24 cellular contexts compared by ENCODE assay signal in the genomic region with DNA sequence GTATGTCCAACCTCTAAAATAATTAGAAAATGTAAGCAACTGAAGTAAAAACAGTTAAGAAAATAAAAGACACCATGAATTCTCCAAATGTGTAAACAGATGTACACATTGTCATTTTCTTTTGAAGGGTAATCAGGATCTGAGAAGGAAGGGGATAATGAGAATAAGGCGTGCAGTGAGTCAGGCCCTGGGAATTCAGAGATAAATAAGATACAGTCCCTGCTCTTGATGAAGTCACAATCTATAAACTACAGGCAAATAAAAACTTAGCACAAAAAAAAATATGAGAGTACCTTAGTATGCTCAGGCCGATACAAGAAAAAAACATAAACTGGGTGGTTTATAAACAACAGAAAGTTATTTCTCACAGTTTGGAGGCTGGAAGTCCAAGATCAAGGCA.
"Had no signal": no experiment of that assay in that cellular context is flagged by ENCODE, and none has a peak within 500 bp of the region (broad histone marks: within the 10 kb centered on the region; RNA-seq: fewer than 3 reads in every experiment).

No MANE protein-coding gene starts in this region.

- H3K27me3 ChIP-seq: ascending aorta, body of pancreas, Peyer's patch had no signal

- H3K9ac ChIP-seq: KMS-11 had no signal

- H3K4me2 ChIP-seq: KMS-11 had no signal

- DNase-seq: activated CD4-positive, alpha-beta T cell treated with anti-CD3 and anti-CD28 coated beads, Interleukin-2, amount 10 ng/mL, durations not matched to agents 7 days and 5 days; activated CD4-positive, CD25-positive, alpha-beta regulatory T cell; activated CD8-positive, alpha-beta memory T cell treated with anti-CD3 and anti-CD28 coated beads, Interleukin-2, amount 50 U/mL, for 48 hours; activated CD8-positive, alpha-beta T cell treated with anti-CD3 and anti-CD28 coated beads, Interleukin-2, amount 10 ng/mL, durations not matched to agents 7 days and 5 days; activated naive CD4-positive, alpha-beta T cell; activated naive CD8-positive, alpha-beta T cell treated with anti-CD3 and anti-CD28 coated beads, Interleukin-2, amount 50 U/mL, for 24 hours; activated T-cell treated with anti-CD3 and anti-CD28 coated beads, Interleukin-2, amount 50 U/mL, for 1 hour; amniotic stem cell; body of pancreas; MM.1S; NCI-H1105; NCI-H1436; NCI-H1694 treated with DMSO at 0.1 percent for 48 hours; NCI-H2029 treated with DMSO at 0.1 percent for 48 hours; NCI-H345; NCI-H510A; NCI-H526 treated with DMSO at 0.1 percent for 48 hours; NCI-H82; OCI-M1; Peyer's patch; SHP77 treated with DMSO at 0.1 percent for 48 hours had no signal

- H3K36me3 ChIP-seq: ascending aorta, Peyer's patch had no signal

- H3K27ac ChIP-seq: ascending aorta, body of pancreas, KMS-11, Peyer's patch, VCaP had no signal

- H3K4me3 ChIP-seq: ascending aorta, body of pancreas, Peyer's patch had no signal

- H3K4me1 ChIP-seq: ascending aorta, Peyer's patch had no signal

- ATAC-seq: activated CD8-positive, alpha-beta T cell treated with anti-CD3 and anti-CD28 coated beads, Interleukin-2, amount 10 ng/mL, durations not matched to agents 7 days and 5 days; activated naive CD8-positive, alpha-beta T cell treated with anti-CD3 and anti-CD28 coated beads, Interleukin-2, amount 50 U/mL, for 24 hours; body of pancreas had no signal

- H3K9me3 ChIP-seq: ascending aorta, body of pancreas had no signal
